Comparison of ENCODE assay signal across 1 cellular context in genomic region chr17:76515291-76515949, GRCh38.
TF ChIP-seq lines count a peak whose summit lies in the region.

No MANE protein-coding gene starts in this region.

TF ChIP-seq in GM23338, 12 proteins besides CTCF, POLR2A, EP300 and RAD21 (continued from another document):
- TF ChIP-seq ZNF462 (CRISPR knock-in tag; IDR thresholded peaks at IDR 0.05) (no peak), REST (IDR thresholded peaks at IDR 0.05; ENCODE audit: unreplicated experiment) (no peak), JUNB (IDR thresholded peaks at IDR 0.05; ENCODE audit: unreplicated experiment) (no peak), ETS1 (IDR thresholded peaks at IDR 0.05) (no peak), ZNF331 (CRISPR knock-in tag; IDR thresholded peaks at IDR 0.05; ENCODE audit: low read depth) (no peak), ZNF114 (CRISPR knock-in tag; IDR thresholded peaks at IDR 0.05) (no peak)
TF ChIP-seq in GM23338: peak in this region for 0.
